27 cellular contexts compared by ENCODE assay signal in genomic region chr18:37161491-37161890, GRCh38.
"Had no signal": no experiment of that assay in that cellular context is flagged by ENCODE, and none has a peak within 500 bp of the region (broad histone marks: within the 10 kb centered on the region; RNA-seq: fewer than 3 reads in every experiment).

No MANE protein-coding gene starts in this region.

- ATAC-seq: esophagus mucosa; gastrocnemius medialis; left colon; left ventricle myocardium superior; naive thymus-derived CD4-positive, alpha-beta T cell; right lobe of liver; stimulated activated naive B cell treated with anti-CD40 and anti-IgM and Interleukin-4, amounts not matched to agents 10 μg/mL and 1 μg/mL and 100 μg/mL, for 72 hours; stimulated activated naive CD8-positive, alpha-beta T cell treated with anti-CD3 and anti-CD28 coated beads, Interleukin-15, amount 100 ng/mL, for 72 hours; upper lobe of right lung had no signal

- H3K4me3 ChIP-seq: coronary artery, gastrocnemius medialis, lung, prostate gland, right lobe of liver, spleen, testis, tibial nerve, upper lobe of right lung, vagina had no signal

- H3K9me3 ChIP-seq: gastrocnemius medialis, prostate gland, right lobe of liver, spleen, testis, tibial nerve, upper lobe of right lung, vagina had no signal

- H3K27ac ChIP-seq: coronary artery, gastrocnemius medialis, parathyroid adenoma, prostate gland, right lobe of liver, spleen, testis, tibial nerve, upper lobe of right lung, vagina had no signal

- H3K27me3 ChIP-seq: gastrocnemius medialis, right lobe of liver, spleen, testis, tibial nerve, upper lobe of right lung, vagina had no signal

- DNase-seq: effector CD4-positive, alpha-beta T cell; endodermal cell; gastrocnemius medialis; immature natural killer cell; kidney; left colon; left ventricle myocardium superior; mesendoderm; naive thymus-derived CD4-positive, alpha-beta T cell; nephron progenitor cell; retina; right lobe of liver; spleen; stimulated activated CD4-positive, alpha-beta T cell treated with anti-CD3 and anti-CD28 coated beads, Interleukin-15, amount 100 ng/mL, for 24 hours; stimulated activated CD4-positive, alpha-beta T cell treated with anti-CD3 and anti-CD28 coated beads, Interleukin-1b, Interleukin-23, amount 100 ng/mL, for 48 hours; stimulated activated CD4-positive, alpha-beta T cell treated with anti-CD3 and anti-CD28 coated beads, Interleukin-4, amount 100 ng/mL, for 24 hours; stimulated activated naive B cell treated with anti-CD40 and anti-IgM and Interleukin-4, amounts not matched to agents 10 μg/mL and 1 μg/mL and 100 μg/mL, for 72 hours; stimulated activated naive CD8-positive, alpha-beta T cell treated with anti-CD3 and anti-CD28 coated beads, Interleukin-15, amount 100 ng/mL, for 72 hours; testis; upper lobe of right lung had no signal

- H3K36me3 ChIP-seq: gastrocnemius medialis, prostate gland, right lobe of liver, upper lobe of right lung, vagina had no signal
